25 cellular contexts compared by ENCODE assay signal in genomic region chr3:160376681-160377080, GRCh38. TPM values are rescaled to one million over a fixed set of nuclear protein-coding genes. Genes with fewer than 3 reads are reported as not detected.
A peak's percentile ranks its signal among the peaks of the same experiment; 100 is the strongest.
DNase-seq lines count a peak whose midpoint lies in the region; ATAC-seq and TF ChIP-seq lines count a peak whose summit lies in the region.
"Had no signal": no experiment of that assay in that cellular context is flagged by ENCODE, and none has a peak within 500 bp of the region (broad histone marks: within the 10 kb centered on the region; RNA-seq: fewer than 3 reads in every experiment).

No MANE protein-coding gene starts in this region.

- no peaks in the 10 kb centered on the region for H3K27me3 Mint-ChIP-seq in neural progenitor cell (ENCODE audit: insufficient read depth, low read depth)
- H3K27me3 Mint-ChIP-seq: activated CD8-positive, alpha-beta T cell treated with anti-CD3 and anti-CD28 coated beads for 36 hours; activated T-cell treated with anti-CD3 and anti-CD28 coated beads, Interleukin-2, amount 50 U/mL, for 24 hours had no signal

- H3K9ac ChIP-seq in neural progenitor cell = peak overlapping the region; percentile 3

- no peak overlapping the region for H3K4me2 ChIP-seq in neural progenitor cell

- no peak for ATAC-seq in HG03521 (IDR thresholded peaks at IDR 0.05; ENCODE audit: unreplicated experiment)
- ATAC-seq: activated CD8-positive, alpha-beta T cell treated with anti-CD3 and anti-CD28 coated beads for 36 hours; heart left ventricle; left ventricle myocardium superior had no signal

- no peaks in the 10 kb centered on the region for H3F3A ChIP-seq in neural progenitor cell (ENCODE audit: low read depth)

- H3K27me3 ChIP-seq in MG63 (no peaks in the 10 kb centered on the region), neural progenitor cell (no peaks in the 10 kb centered on the region)
- H3K27me3 ChIP-seq: esophagus squamous epithelium, heart left ventricle, stomach had no signal

- H3K27ac Mint-ChIP-seq in neural progenitor cell = no peak overlapping the region
- H3K27ac Mint-ChIP-seq: activated CD8-positive, alpha-beta T cell treated with anti-CD3 and anti-CD28 coated beads for 36 hours; activated naive CD4-positive, alpha-beta T cell treated with anti-CD3 and anti-CD28 coated beads for 36 hours; activated T-cell treated with anti-CD3 and anti-CD28 coated beads, Interleukin-2, amount 50 U/mL, for 24 hours had no signal

- H3K4me3 ChIP-seq in MG63 (no peak overlapping the region), neural progenitor cell (no peak overlapping the region)
- H3K4me3 ChIP-seq: esophagus squamous epithelium, heart left ventricle, stomach had no signal

- DNase-seq in DMS 273 treated with DMSO at 0.1 percent for 48 hours (lab: John Stamatoyannopoulos, UW) (peak; percentile 35), MG63 (peak; percentile 85), cerebellar cortex (ENCODE audit: low spot score) (peak; percentile 47), neural progenitor cell (ENCODE audit: low spot score) (no peak), nucleus accumbens (lab: John Stamatoyannopoulos, UW) (no peak), NCI-H2029 (lab: John Stamatoyannopoulos, UW) (no peak), NCI-H510A (lab: John Stamatoyannopoulos, UW) (no peak)
- DNase-seq: activated CD8-positive, alpha-beta T cell treated with anti-CD3 and anti-CD28 coated beads for 36 hours; activated naive CD4-positive, alpha-beta T cell treated with anti-CD3 and anti-CD28 coated beads for 36 hours; activated T-cell treated with anti-CD3 and anti-CD28 coated beads, Interleukin-2, amount 50 U/mL, for 24 hours; anterior cingulate cortex; cerebellar nuclear complex; effector CD8-positive, alpha-beta T cell; esophagus squamous epithelium; heart left ventricle; left ventricle myocardium superior; NCI-H146; NCI-H2227 treated with DMSO at 0.1 percent for 48 hours; RPMI8226; stimulated activated CD4-positive, alpha-beta T cell treated with anti-CD3 and anti-CD28 coated beads, Interleukin-4, amount 100 ng/mL, for 4 hours; stomach; T-helper 9 cell; trophoblast cell had no signal

- H3K9me3 Mint-ChIP-seq in neural progenitor cell = peaks cover 2% of the 10 kb centered on the region
- H3K9me3 Mint-ChIP-seq: activated CD8-positive, alpha-beta T cell treated with anti-CD3 and anti-CD28 coated beads for 36 hours; activated naive CD4-positive, alpha-beta T cell treated with anti-CD3 and anti-CD28 coated beads for 36 hours; activated T-cell treated with anti-CD3 and anti-CD28 coated beads, Interleukin-2, amount 50 U/mL, for 24 hours had no signal

- H3K36me3 Mint-ChIP-seq in neural progenitor cell = peaks cover 16% of the 10 kb centered on the region

- no peak overlapping the region for H3K4me3 Mint-ChIP-seq in neural progenitor cell
- H3K4me3 Mint-ChIP-seq: activated CD8-positive, alpha-beta T cell treated with anti-CD3 and anti-CD28 coated beads for 36 hours; activated naive CD4-positive, alpha-beta T cell treated with anti-CD3 and anti-CD28 coated beads for 36 hours; activated T-cell treated with anti-CD3 and anti-CD28 coated beads, Interleukin-2, amount 50 U/mL, for 24 hours had no signal

- H4K20me1 ChIP-seq in neural progenitor cell (ENCODE audit: low read depth) = no peaks in the 10 kb centered on the region

- H3K9me3 ChIP-seq in MG63 (no peaks in the 10 kb centered on the region), neural progenitor cell (ENCODE audit: low read depth) (no peaks in the 10 kb centered on the region)
- H3K9me3 ChIP-seq: esophagus squamous epithelium, heart left ventricle, stomach had no signal

- no peaks in the 10 kb centered on the region for H3K4me1 ChIP-seq in neural progenitor cell
- H3K4me1 ChIP-seq: esophagus squamous epithelium, heart left ventricle, stomach had no signal

- peaks cover 19% of the 10 kb centered on the region for H3K36me3 ChIP-seq in MG63
- peaks cover 12% of the 10 kb centered on the region for H3K36me3 ChIP-seq in neural progenitor cell

- peaks cover 5% of the 10 kb centered on the region for H3K79me2 ChIP-seq in neural progenitor cell (ENCODE audit: low read depth)

- H3K4me1 Mint-ChIP-seq in neural progenitor cell = no peaks in the 10 kb centered on the region

- no peak overlapping the region for H3K27ac ChIP-seq in neural progenitor cell
- H3K27ac ChIP-seq: esophagus squamous epithelium, heart left ventricle, HL-60, stomach had no signal

- no peak overlapping the region for H2AFZ ChIP-seq in neural progenitor cell (replicated peaks)

- no peak for TF ChIP-seq CTCF in neural progenitor cell (IDR thresholded peaks at IDR 0.05)

RNA-seq across cellular contexts. Expression of gene IFT80, which starts 22.3 kb away (rescaled TPM):
- total RNA-seq in MG63 (2014; rRNA removed; shearing (Covaris generic); ENCODE audit: low replicate concordance) = 22.9 and 30.8 TPM in 2 replicates
- 69.0 and 90.0 TPM in 2 replicates for total RNA-seq in neural progenitor cell (ENCODE audit: low replicate concordance)

RNA-seq across cellular contexts. Expression of gene SMC4, which starts 22.8 kb away (rescaled TPM):
- 97.7 and 253 TPM in 2 replicates for total RNA-seq in MG63 (2014; rRNA removed; shearing (Covaris generic); ENCODE audit: low replicate concordance)
- total RNA-seq in neural progenitor cell (ENCODE audit: low replicate concordance) = 233 and 382 TPM in 2 replicates

Comparison
In these comparisons a context has a peak if more than half of its experiments do, and no peak if none do; other contexts are left out.
1. DNase-seq: peak in DMS 273 treated with DMSO at 0.1 percent for 48 hours (single experiment), MG63 (single experiment) and cerebellar cortex (single experiment); none in neural progenitor cell (single experiment), nucleus accumbens (0 of 56), NCI-H2029 (single experiment) and NCI-H510A (single experiment).